18 cellular contexts compared by ENCODE assay signal in genomic region chr12:130572553-130572952, GRCh38.
"Had no signal": no experiment of that assay in that cellular context is flagged by ENCODE, and none has a peak within 500 bp of the region (broad histone marks: within the 10 kb centered on the region; RNA-seq: fewer than 3 reads in every experiment).

No MANE protein-coding gene starts in this region.

- H3K27me3 Mint-ChIP-seq: activated naive CD4-positive, alpha-beta T cell treated with anti-CD3 and anti-CD28 coated beads, Interleukin-2, amount 10 ng/mL, durations not matched to agents 7 days and 5 days; central memory CD8-positive, alpha-beta T cell had no signal

- H3K4me3 ChIP-seq: adrenal gland, body of pancreas, gastroesophageal sphincter, smooth muscle cell, tibial artery had no signal

- H3K4me1 ChIP-seq: adrenal gland, body of pancreas, gastroesophageal sphincter, tibial artery had no signal

- FAIRE-seq: kidney had no signal

- H3K36me3 Mint-ChIP-seq: activated naive CD4-positive, alpha-beta T cell treated with anti-CD3 and anti-CD28 coated beads, Interleukin-2, amount 10 ng/mL, durations not matched to agents 7 days and 5 days; stimulated activated effector memory CD8-positive, alpha-beta T cell treated with anti-CD3 and anti-CD28 coated beads, Interleukin-12 subunit alpha, Interleukin-12 subunit beta, amount 100 ng/mL, for 72 hours had no signal

- ATAC-seq: activated T-helper 17 cell treated with anti-CD3 and anti-CD28 coated beads, Interleukin-2, amount 50 U/mL, for 72 hours; body of pancreas; gastroesophageal sphincter; right cardiac atrium; stimulated activated effector memory CD8-positive, alpha-beta T cell treated with anti-CD3 and anti-CD28 coated beads, Interleukin-12 subunit alpha, Interleukin-12 subunit beta, amount 100 ng/mL, for 72 hours had no signal

- DNase-seq: activated CD4-positive, alpha-beta T cell treated with anti-CD3 and anti-CD28 coated beads, Interleukin-2, amount 50 U/mL, for 1 hour; activated CD4-positive, CD25-positive, alpha-beta regulatory T cell; activated naive CD4-positive, alpha-beta T cell treated with anti-CD3 and anti-CD28 coated beads, Interleukin-2, amount 10 ng/mL, durations not matched to agents 7 days and 5 days; activated T-cell treated with anti-CD3 and anti-CD28 coated beads for 4 hours; body of pancreas; cortex of kidney; effector memory CD4-positive, alpha-beta T cell; kidney; right cardiac atrium; tibial artery had no signal

- H3K9me3 ChIP-seq: adrenal gland, body of pancreas, neutrophil had no signal

- H3K36me3 ChIP-seq: adrenal gland, gastroesophageal sphincter, neutrophil, tibial artery had no signal

- H3K27ac Mint-ChIP-seq: activated naive CD4-positive, alpha-beta T cell treated with anti-CD3 and anti-CD28 coated beads, Interleukin-2, amount 10 ng/mL, durations not matched to agents 7 days and 5 days; activated T-helper 17 cell treated with anti-CD3 and anti-CD28 coated beads, Interleukin-2, amount 50 U/mL, for 72 hours; stimulated activated effector memory CD8-positive, alpha-beta T cell treated with anti-CD3 and anti-CD28 coated beads, Interleukin-12 subunit alpha, Interleukin-12 subunit beta, amount 100 ng/mL, for 72 hours had no signal

- H3K4me3 Mint-ChIP-seq: activated naive CD4-positive, alpha-beta T cell treated with anti-CD3 and anti-CD28 coated beads, Interleukin-2, amount 10 ng/mL, durations not matched to agents 7 days and 5 days; activated T-helper 17 cell treated with anti-CD3 and anti-CD28 coated beads, Interleukin-2, amount 50 U/mL, for 72 hours; central memory CD8-positive, alpha-beta T cell; stimulated activated effector memory CD8-positive, alpha-beta T cell treated with anti-CD3 and anti-CD28 coated beads, Interleukin-12 subunit alpha, Interleukin-12 subunit beta, amount 100 ng/mL, for 72 hours had no signal

- H3K27me3 ChIP-seq: adrenal gland, body of pancreas, neutrophil, tibial artery had no signal

- H3K4me1 Mint-ChIP-seq: activated naive CD4-positive, alpha-beta T cell treated with anti-CD3 and anti-CD28 coated beads, Interleukin-2, amount 10 ng/mL, durations not matched to agents 7 days and 5 days; activated T-helper 17 cell treated with anti-CD3 and anti-CD28 coated beads, Interleukin-2, amount 50 U/mL, for 72 hours; central memory CD8-positive, alpha-beta T cell; stimulated activated effector memory CD8-positive, alpha-beta T cell treated with anti-CD3 and anti-CD28 coated beads, Interleukin-12 subunit alpha, Interleukin-12 subunit beta, amount 100 ng/mL, for 72 hours had no signal

- H3K9me3 Mint-ChIP-seq: central memory CD8-positive, alpha-beta T cell; stimulated activated effector memory CD8-positive, alpha-beta T cell treated with anti-CD3 and anti-CD28 coated beads, Interleukin-12 subunit alpha, Interleukin-12 subunit beta, amount 100 ng/mL, for 72 hours had no signal

- H3K27ac ChIP-seq: body of pancreas, epithelial cell of prostate, gastroesophageal sphincter, neutrophil, tibial artery had no signal
